Comparison of ENCODE assay signal across 26 cellular contexts in the genomic region with DNA sequence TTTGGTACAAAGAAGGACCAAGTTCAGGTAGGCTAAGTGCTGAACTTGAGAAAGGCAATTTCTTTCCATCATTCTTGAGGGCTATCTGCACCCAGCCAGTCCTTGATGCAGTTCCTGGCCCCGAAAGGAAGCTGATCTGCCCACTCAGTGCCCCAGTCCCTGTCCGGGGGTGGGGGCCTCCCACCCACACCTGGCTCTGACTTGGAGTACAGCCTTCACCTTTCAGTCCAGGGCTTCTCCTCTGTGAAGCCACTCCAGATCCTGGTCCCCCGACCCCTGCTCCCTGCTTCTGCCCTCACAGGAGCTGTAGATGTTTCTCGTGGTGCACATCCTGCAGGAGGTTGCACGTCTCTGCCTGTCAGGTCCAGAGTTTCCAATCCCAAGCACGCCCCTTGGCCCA.
DNase-seq lines count a peak whose midpoint lies in the region; ATAC-seq, FAIRE-seq and TF ChIP-seq lines count a peak whose summit lies in the region.
"Had no signal": no experiment of that assay in that cellular context is flagged by ENCODE, and none has a peak within 500 bp of the region (broad histone marks: within the 10 kb centered on the region; RNA-seq: fewer than 3 reads in every experiment).

No MANE protein-coding gene starts in this region.

- no peak for FAIRE-seq in K562 (lab: Jason Lieb, UNC)

- no peaks in the 10 kb centered on the region for H3K9me3 ChIP-seq in CD4-positive, CD25-positive, alpha-beta regulatory T cell (ENCODE audit: control insufficient read depth in 2 of 2, low read length in 2 of 2)
- no peaks in the 10 kb centered on the region for H3K9me3 ChIP-seq in Karpas-422 (ENCODE audit: low read length)
- H3K9me3 ChIP-seq in K562 (replicated peaks; ENCODE audit: control insufficient read depth, insufficient read depth, low read depth, low read length): no peaks in the 10 kb centered on the region
- no peaks in the 10 kb centered on the region for H3K9me3 ChIP-seq in osteoblast (ENCODE audit: low read depth, low read length)
- H3K9me3 ChIP-seq: breast epithelium, ovary, SJCRH30 had no signal

- H3K27me3 Mint-ChIP-seq in CD4-positive, CD25-positive, alpha-beta regulatory T cell: no peaks in the 10 kb centered on the region
- H3K27me3 Mint-ChIP-seq: activated naive CD8-positive, alpha-beta T cell; CD4-positive, alpha-beta memory T cell; memory B cell had no signal

- TF ChIP-seq POLR2A in K562 (conservative IDR thresholded peaks at IDR 0.05): no peak

- H3K4me2 ChIP-seq in Karpas-422 (ENCODE audit: low read depth, low read length, poor library complexity, severe bottlenecking): peak overlapping the region; percentile 42
- no peak overlapping the region for H3K4me2 ChIP-seq in K562 (ENCODE audit: insufficient read depth, low read length)
- H3K4me2 ChIP-seq in osteoblast (ENCODE audit: insufficient read depth, low read length): no peak overlapping the region

- ATAC-seq in CD4-positive, CD25-positive, alpha-beta regulatory T cell (ENCODE audit: low read depth in 2 of 2): no peak
- ATAC-seq in K562 (no peak), HG02678 (IDR thresholded peaks at IDR 0.05; ENCODE audit: unreplicated experiment) (no peak)
- ATAC-seq: left lobe of liver had no signal

- intact Hi-C loops in K562 (cut with micrococcal nuclease): no loop called here

- H3K27ac Mint-ChIP-seq in CD4-positive, CD25-positive, alpha-beta regulatory T cell: peak overlapping the region in 2 of 3 donors; percentile 59 to 66
- H3K27ac Mint-ChIP-seq: activated naive CD8-positive, alpha-beta T cell; memory B cell; nephron progenitor cell had no signal

- H3K4me3 ChIP-seq in CD4-positive, CD25-positive, alpha-beta regulatory T cell (ENCODE audit: low read depth, low read length): no peak overlapping the region
- peak overlapping the region; percentile 22; the same call in 1 of the 2 replicates for H3K4me3 ChIP-seq in Karpas-422 (ENCODE audit: low read length)
- H3K4me3 ChIP-seq in K562: no peak overlapping the region
- no peak overlapping the region for H3K4me3 ChIP-seq in osteoblast (ENCODE audit: insufficient read depth, low read length)
- H3K4me3 ChIP-seq: breast epithelium, ovary, SJCRH30 had no signal

- H3K9ac ChIP-seq in Karpas-422 (ENCODE audit: low read length) (peak overlapping the region; percentile 42), K562 (ENCODE audit: insufficient read depth in 1 of 2, low read depth in 2 of 2, low read length in 2 of 2) (peak overlapping the region in 1 of 2 experiments; percentile 51; a peak in 2 of 4 replicates)

- no peak for TF ChIP-seq EP300 in K562 (IDR thresholded peaks at IDR 0.05; ENCODE audit: low read length)

- H3K79me2 ChIP-seq in Karpas-422 (ENCODE audit: low read length): peaks cover 17% of the 10 kb centered on the region
- H3K79me2 ChIP-seq in K562 (ENCODE audit: control insufficient read depth, insufficient read depth, low read length): peaks cover 21% of the 10 kb centered on the region
- peaks cover 20% of the 10 kb centered on the region for H3K79me2 ChIP-seq in osteoblast (ENCODE audit: insufficient read depth, low read length)

- no peak for TF ChIP-seq RAD21 in K562 (CRISPR knock-in tag; conservative IDR thresholded peaks at IDR 0.05 in 1 of 2, IDR thresholded peaks at IDR 0.05 in 1 of 2)

- BruUV-seq in K562 (replicated peaks; lab: Mats Ljungman, UMichigan): no TSS peak

- H3K4me1 ChIP-seq in CD4-positive, CD25-positive, alpha-beta regulatory T cell (ENCODE audit: control insufficient read depth, insufficient read depth, low read length, poor library complexity, severe bottlenecking): peaks cover 6% of the 10 kb centered on the region
- H3K4me1 ChIP-seq in Karpas-422 (ENCODE audit: low read length) (peaks cover 67% of the 10 kb centered on the region), K562 (replicated peaks in 1 of 2; ENCODE audit: control insufficient read depth in 2 of 2, insufficient read depth in 2 of 2, low read length in 2 of 2) (peaks cover 17 to 43% of the 10 kb centered on the region in 2 experiments), osteoblast (ENCODE audit: insufficient read depth, low read length) (peaks cover 4% of the 10 kb centered on the region)
- H3K4me1 ChIP-seq: SJCRH30 had no signal

- H3K9me1 ChIP-seq in K562 (ENCODE audit: control insufficient read depth, insufficient read depth, low read length): peaks cover 46% of the 10 kb centered on the region

- no peak overlapping the region for H3K27ac ChIP-seq in CD4-positive, CD25-positive, alpha-beta regulatory T cell (ENCODE audit: insufficient read depth, low read length, poor library complexity, severe bottlenecking)
- H3K27ac ChIP-seq in Karpas-422 (ENCODE audit: low read length) (peak overlapping the region; percentile 68), K562 (ENCODE audit: extremely low read depth, low read depth, low read length) (no peak overlapping the region), osteoblast (ENCODE audit: low read depth, low read length) (no peak overlapping the region)
- H3K27ac ChIP-seq: ovary, SJCRH30 had no signal

- H3K4me1 Mint-ChIP-seq in CD4-positive, CD25-positive, alpha-beta regulatory T cell: peaks cover under 1 to 15% (median 4%) of the 10 kb centered on the region in 4 donors
- H3K4me1 Mint-ChIP-seq: memory B cell had no signal

- WGBS in K562 (ENCODE audit: insufficient coverage, low coverage, missing lambda C conversion rate): 76% methylated on average over 6 of the region's 6 CpGs

- H3K9me3 Mint-ChIP-seq in CD4-positive, CD25-positive, alpha-beta regulatory T cell: no peaks in the 10 kb centered on the region
- H3K9me3 Mint-ChIP-seq: memory B cell, nephron progenitor cell had no signal

- peaks cover 6% of the 10 kb centered on the region for H3K36me3 Mint-ChIP-seq in CD4-positive, CD25-positive, alpha-beta regulatory T cell
- H3K36me3 Mint-ChIP-seq: activated naive CD8-positive, alpha-beta T cell had no signal

- H3K4me3 Mint-ChIP-seq in CD4-positive, CD25-positive, alpha-beta regulatory T cell: no peak overlapping the region
- H3K4me3 Mint-ChIP-seq: activated naive CD8-positive, alpha-beta T cell; memory B cell; nephron progenitor cell had no signal

- H3K36me3 ChIP-seq in CD4-positive, CD25-positive, alpha-beta regulatory T cell (ENCODE audit: control insufficient read depth, insufficient read depth, low read length): peaks cover 31% of the 10 kb centered on the region
- H3K36me3 ChIP-seq in Karpas-422 (ENCODE audit: insufficient read depth, low read length): no peaks in the 10 kb centered on the region
- H3K36me3 ChIP-seq in K562 (ENCODE audit: control insufficient read depth, insufficient read depth, low read length): peaks cover 69% of the 10 kb centered on the region
- H3K36me3 ChIP-seq in osteoblast (ENCODE audit: insufficient read depth, low read length): peaks cover 6% of the 10 kb centered on the region
- H3K36me3 ChIP-seq: breast epithelium, ovary had no signal

- TF ChIP-seq CTCF in K562 (IDR thresholded peaks at IDR 0.05 in 2 of 3, conservative IDR thresholded peaks at IDR 0.05 in 1 of 3; ENCODE audit: insufficient read depth in 2 of 3, low read depth in 1 of 3, low read length in 3 of 3) (no peak), osteoblast (IDR thresholded peaks at IDR 0.05; ENCODE audit: extremely low read depth, low read depth, low read length) (no peak)

- H4K20me1 ChIP-seq in Karpas-422 (ENCODE audit: insufficient read depth, low read depth, low read length) (no peaks in the 10 kb centered on the region), K562 (replicated peaks; ENCODE audit: control insufficient read depth, insufficient read depth, low read length) (peaks cover 80% of the 10 kb centered on the region), osteoblast (ENCODE audit: insufficient read depth, low read length) (peaks cover 58% of the 10 kb centered on the region)

- in situ Hi-C loops in K562 (cut with MboI): no loop called here

- POLR2A ChIA-PET in K562 (lab: Yijun Ruan, JAX): interaction anchor here (0.5 to 10.2 kb wide), 20 partner anchors 9 to 112 kb away, joined by 3 to 193 read pairs (median 5); partner anchors contain the start of genes BCR and RAB36

- no peaks in the 10 kb centered on the region for H3K9me2 ChIP-seq in Karpas-422 (replicated peaks; ENCODE audit: insufficient read depth, low read length)

- no peaks in the 10 kb centered on the region for H3K27me3 ChIP-seq in CD4-positive, CD25-positive, alpha-beta regulatory T cell (ENCODE audit: control insufficient read depth, insufficient read depth, low read length)
- H3K27me3 ChIP-seq in Karpas-422 (ENCODE audit: low read length) (no peaks in the 10 kb centered on the region), K562 (ENCODE audit: control insufficient read depth in 2 of 2, insufficient read depth in 2 of 2, low read length in 2 of 2) (no peaks in the 10 kb centered on the region), osteoblast (ENCODE audit: insufficient read depth, low read length) (no peaks in the 10 kb centered on the region)
- H3K27me3 ChIP-seq: breast epithelium, ovary, SJCRH30 had no signal

- CTCF ChIA-PET in K562 (lab: Yijun Ruan, JAX; ENCODE audit: low intra/inter-chr PET ratio): interaction anchor here (0.6 kb wide), 1 partner anchor 1348 kb away, joined by 3 read pairs; no protein-coding TSS in a partner anchor

- H2AFZ ChIP-seq in Karpas-422 (ENCODE audit: low read length) (no peak overlapping the region), K562 (ENCODE audit: low read depth, low read length) (no peak overlapping the region), osteoblast (ENCODE audit: low read length) (no peak overlapping the region)

- DNase-seq in CD4-positive, CD25-positive, alpha-beta regulatory T cell: no peak
- DNase-seq in Karpas-422 (no peak), K562 (ENCODE audit: extremely low read depth in 1 of 4, low spot score in 3 of 4) (peak in 3 of 4 experiments; percentile 58 to 66 (median 66)), osteoblast (ENCODE audit: insufficient read length, low spot score, missing footprints) (peak; percentile 3), NCI-H226 (no peak), NCI-H146 treated with DMSO at 0.1 percent for 48 hours (lab: John Stamatoyannopoulos, UW; ENCODE audit: unreplicated experiment) (no peak), retina (no peak)
- DNase-seq: activated CD4-positive, alpha-beta T cell treated with anti-CD3 and anti-CD28 coated beads, Interleukin-2, amount 50 U/mL, for 4 hours; activated CD8-positive, alpha-beta memory T cell treated with anti-CD3 and anti-CD28 coated beads, Interleukin-2, amount 50 U/mL, for 48 hours; CD4-positive, alpha-beta memory T cell; effector CD8-positive, alpha-beta T cell; GOT3; KG1; NCI-H1417 treated with DMSO at 0.1 percent for 48 hours; NCI-H2081 treated with DMSO at 0.1 percent for 48 hours; NCI-H2227 treated with DMSO at 0.1 percent for 48 hours; NCI-H69; nephron progenitor cell; ovary; SJCRH30; stimulated activated naive CD4-positive, alpha-beta T cell had no signal

Comparison
In these comparisons a context has a peak if more than half of its experiments do, and no peak if none do; other contexts are left out.
1. DNase-seq: peak in K562 (3 of 4) and osteoblast (single experiment); none in CD4-positive, CD25-positive, alpha-beta regulatory T cell (0 of 3), Karpas-422 (single experiment), NCI-H226 (single experiment), NCI-H146 treated with DMSO at 0.1 percent for 48 hours (single experiment) and retina (single experiment).